In the genomic region with DNA sequence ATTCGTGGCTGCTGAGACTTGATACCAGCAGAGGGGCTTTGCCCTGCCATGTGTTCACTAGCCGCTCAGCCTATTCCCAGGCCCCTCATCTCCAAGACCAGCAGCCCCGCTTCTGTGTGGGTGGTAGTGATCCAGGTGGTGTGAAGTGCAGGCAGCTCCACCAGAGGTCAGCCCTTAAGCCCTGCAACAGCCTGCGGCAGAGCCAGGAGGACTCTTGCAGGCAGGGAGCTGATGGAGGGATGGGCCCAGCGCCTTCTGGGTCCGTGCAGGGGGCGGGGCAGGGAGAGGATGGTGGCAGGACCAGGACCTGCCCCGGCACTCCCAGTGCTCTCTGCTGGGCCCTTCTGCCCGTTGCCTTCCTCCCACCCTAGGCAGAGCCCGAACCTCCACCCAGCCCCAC, we compare ENCODE assay signal across 17 cellular contexts.
"Had no signal": no experiment of that assay in that cellular context is flagged by ENCODE, and none has a peak within 500 bp of the region (broad histone marks: within the 10 kb centered on the region; RNA-seq: fewer than 3 reads in every experiment).

No MANE protein-coding gene starts in this region.

- H3K4me1 Mint-ChIP-seq: immature natural killer cell, natural killer cell had no signal

- H3K4me3 Mint-ChIP-seq: activated CD4-positive, alpha-beta memory T cell treated with anti-CD3 and anti-CD28 coated beads for 36 hours; activated naive CD8-positive, alpha-beta T cell; activated T-cell treated with anti-CD3 and anti-CD28 coated beads, Interleukin-2, amount 50 U/mL, for 4 hours; immature natural killer cell; natural killer cell; type B pancreatic cell had no signal

- H3K4me1 ChIP-seq: spleen, suprapubic skin had no signal

- H3K4me3 ChIP-seq: spleen, suprapubic skin had no signal

- H3K9me3 ChIP-seq: suprapubic skin had no signal

- H3K27me3 ChIP-seq: brain microvascular endothelial cell had no signal

- H3K36me3 ChIP-seq: brain microvascular endothelial cell, spleen, suprapubic skin had no signal

- ATAC-seq: activated CD4-positive, CD25-positive, alpha-beta regulatory T cell treated with anti-CD3 and anti-CD28 coated beads, Interleukin-2, amount 50 U/mL, for 24 hours; activated T-cell treated with anti-CD3 and anti-CD28 coated beads, Interleukin-2, amount 50 U/mL, for 4 hours; left colon; natural killer cell; sciatic nerve had no signal

- H3K27ac Mint-ChIP-seq: activated CD4-positive, alpha-beta memory T cell treated with anti-CD3 and anti-CD28 coated beads for 36 hours; activated naive CD8-positive, alpha-beta T cell; immature natural killer cell; natural killer cell; type B pancreatic cell had no signal

- H3K9me3 Mint-ChIP-seq: activated T-cell treated with anti-CD3 and anti-CD28 coated beads, Interleukin-2, amount 50 U/mL, for 4 hours; natural killer cell; type B pancreatic cell had no signal

- H3K27ac ChIP-seq: brain microvascular endothelial cell, spleen, suprapubic skin had no signal

- DNase-seq: activated CD4-positive, alpha-beta memory T cell treated with anti-CD3 and anti-CD28 coated beads for 36 hours; activated gamma-delta T cell; activated T-cell treated with anti-CD3 and anti-CD28 coated beads, Interleukin-2, amount 50 U/mL, for 4 hours; brain microvascular endothelial cell; cerebellar nuclear complex; foreskin melanocyte; immature natural killer cell; left colon; natural killer cell; spleen; stimulated activated CD4-positive, alpha-beta T cell treated with anti-CD3 and anti-CD28 coated beads, Interleukin-1b, Interleukin-23, amount 100 ng/mL, for 48 hours; stimulated activated naive CD4-positive, alpha-beta T cell had no signal

- H3K27me3 Mint-ChIP-seq: type B pancreatic cell had no signal

- H3K36me3 Mint-ChIP-seq: activated CD4-positive, alpha-beta memory T cell treated with anti-CD3 and anti-CD28 coated beads for 36 hours; activated naive CD8-positive, alpha-beta T cell; immature natural killer cell; natural killer cell; type B pancreatic cell had no signal
